Comparison of ENCODE assay signal across 10 cellular contexts in the genomic region with DNA sequence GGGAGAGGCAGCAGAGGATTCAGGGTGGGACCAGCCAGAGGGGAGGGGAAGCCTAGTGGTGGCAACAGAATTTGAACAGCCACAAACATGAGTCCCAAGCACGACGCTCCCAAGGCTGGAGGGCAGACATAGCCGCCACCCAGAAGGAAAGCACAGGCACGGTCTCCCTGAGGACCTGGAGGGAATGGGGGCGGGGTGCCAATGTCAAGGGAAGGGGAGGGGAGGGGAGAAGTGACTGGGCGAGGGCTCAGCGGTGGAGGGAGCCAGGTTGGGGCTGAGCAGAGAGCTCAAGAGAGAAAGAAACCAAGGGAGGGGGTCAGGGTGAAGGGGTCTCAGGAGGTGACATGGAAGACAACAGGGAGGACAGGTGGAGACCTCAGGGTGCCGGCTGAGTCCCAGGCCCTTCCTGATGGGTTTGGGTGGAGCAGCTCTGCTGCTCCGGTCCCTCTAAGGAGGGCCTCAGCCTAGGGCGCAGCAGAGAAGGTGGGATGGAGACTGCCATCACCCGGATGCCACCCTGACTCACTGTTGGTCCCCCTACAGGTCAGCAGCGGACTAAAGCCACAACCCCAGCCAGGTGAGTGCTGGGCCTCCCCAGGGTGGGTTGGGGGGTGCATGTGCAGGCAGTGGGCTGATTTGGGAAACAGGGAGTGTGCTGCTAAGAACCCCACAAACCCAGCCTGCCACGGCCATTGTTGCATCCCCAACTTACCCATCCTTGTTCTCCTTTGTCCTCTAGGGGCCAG. TPM values are rescaled to one million over a fixed set of nuclear protein-coding genes. Genes with fewer than 3 reads are reported as not detected.
DNase-seq lines count a peak whose midpoint lies in the region; ATAC-seq and TF ChIP-seq lines count a peak whose summit lies in the region.
"Had no signal": no experiment of that assay in that cellular context is flagged by ENCODE, and none has a peak within 500 bp of the region (broad histone marks: within the 10 kb centered on the region; RNA-seq: fewer than 3 reads in every experiment).

No MANE protein-coding gene starts in this region.

- H3K9me3 ChIP-seq in T-helper 17 cell (ENCODE audit: control insufficient read depth, low read length, poor library complexity, severe bottlenecking), result no peaks in the 10 kb centered on the region
- H3K9me3 ChIP-seq: body of pancreas had no signal

- H3K27me3 Mint-ChIP-seq in CD14-positive monocyte (ENCODE audit: low read depth in 3 of 3), result peaks cover 0 to 4% (median 2%) of the 10 kb centered on the region in 3 donors
- H3K27me3 Mint-ChIP-seq in T-helper 17 cell, result peaks cover 1% of the 10 kb centered on the region
- H3K27me3 Mint-ChIP-seq in memory B cell, result no peaks in the 10 kb centered on the region
- H3K27me3 Mint-ChIP-seq in chondrocyte (ENCODE audit: low read depth), result peaks cover 44% of the 10 kb centered on the region

- no peak for DNase-seq in CD14-positive monocyte (ENCODE audit: low spot score)
- no peak for DNase-seq in GM06990 (ENCODE audit: extremely low read depth, insufficient read length)
- no peak for DNase-seq in T-helper 17 cell
- no peak for DNase-seq in memory B cell (ENCODE audit: low spot score in 2 of 2)
- no peak for DNase-seq in NAMALWA (ENCODE audit: low spot score)
- DNase-seq in middle frontal gyrus (ENCODE audit: extremely low spot score, low spot score), result no peak
- no peak for DNase-seq in chondrocyte (ENCODE audit: low spot score)
- DNase-seq: body of pancreas, head of caudate nucleus, NCI-H446 treated with DMSO at 0.1 percent for 48 hours had no signal

- ATAC-seq in T-helper 17 cell (no peak), memory B cell (ENCODE audit: low read depth) (no peak)
- ATAC-seq: body of pancreas had no signal

- H3K36me3 ChIP-seq in GM06990 (ENCODE audit: control insufficient read depth, insufficient read depth, low read length), result no peaks in the 10 kb centered on the region

- intact Hi-C loops in CD14-positive monocyte (cut with micrococcal nuclease), result no loop called here

- no peak for TF ChIP-seq CTCF in CD14-positive monocyte (IDR thresholded peaks at IDR 0.05)
- peak; percentile 2 for TF ChIP-seq CTCF in GM06990 (IDR thresholded peaks at IDR 0.05; ENCODE audit: insufficient read depth, low read length, poor library complexity, severe bottlenecking)
- TF ChIP-seq CTCF in chondrocyte (IDR thresholded peaks at IDR 0.05), result no peak

- H3K9me3 Mint-ChIP-seq in CD14-positive monocyte (peaks cover 0 to 3% (median 0%) of the 10 kb centered on the region in 7 donors), memory B cell (peaks cover 2% of the 10 kb centered on the region), chondrocyte (ENCODE audit: low read depth) (no peaks in the 10 kb centered on the region)

- H3K36me3 Mint-ChIP-seq in CD14-positive monocyte (peaks cover 63 to 68% of the 10 kb centered on the region in 2 donors), T-helper 17 cell (ENCODE audit: low read depth) (no peaks in the 10 kb centered on the region), memory B cell (peaks cover 2% of the 10 kb centered on the region), chondrocyte (ENCODE audit: low read depth) (no peaks in the 10 kb centered on the region)

- peak overlapping the region; percentile 95 to 98 (median 98) for H3K27ac Mint-ChIP-seq in CD14-positive monocyte
- H3K27ac Mint-ChIP-seq in T-helper 17 cell, result no peak overlapping the region
- H3K27ac Mint-ChIP-seq in memory B cell, result peak overlapping the region; percentile 96
- no peak overlapping the region for H3K27ac Mint-ChIP-seq in chondrocyte (ENCODE audit: unreplicated experiment)

- peaks cover 70% of the 10 kb centered on the region for H3K4me1 Mint-ChIP-seq in CD14-positive monocyte
- peaks cover 21% of the 10 kb centered on the region for H3K4me1 Mint-ChIP-seq in T-helper 17 cell
- H3K4me1 Mint-ChIP-seq in memory B cell, result peaks cover 35% of the 10 kb centered on the region
- H3K4me1 Mint-ChIP-seq in chondrocyte (ENCODE audit: low read depth), result no peaks in the 10 kb centered on the region

- no peaks in the 10 kb centered on the region for H3K27me3 ChIP-seq in GM06990 (replicated peaks; ENCODE audit: control insufficient read depth, insufficient read depth, low read length)
- H3K27me3 ChIP-seq: body of pancreas had no signal

- H3K4me3 Mint-ChIP-seq in CD14-positive monocyte, result peak overlapping the region; percentile 43 to 75
- peak overlapping the region; percentile 75 for H3K4me3 Mint-ChIP-seq in T-helper 17 cell
- H3K4me3 Mint-ChIP-seq in memory B cell, result peak overlapping the region; percentile 77
- no peak overlapping the region for H3K4me3 Mint-ChIP-seq in chondrocyte (ENCODE audit: unreplicated experiment)

- H3K4me3 ChIP-seq in GM06990 (replicated peaks; ENCODE audit: low read depth, low read length), result no peak overlapping the region
- H3K4me3 ChIP-seq: body of pancreas had no signal

RNA-seq across cellular contexts. Expression of a gene that starts 24.2 kb away (rescaled TPM):
- polyA plus RNA-seq in CD14-positive monocyte, result 100 to 1,000 TPM; 364 to 491 TPM
- 10 to 100 TPM in 1 of 2 donors, 1 to 10 TPM in 1; 3.1 to 14.5 TPM for total RNA-seq in T-helper 17 cell
- 0.60 to 0.92 TPM (median 0.62 TPM) in 3 replicates for total RNA-seq in chondrocyte

RNA-seq across cellular contexts. Expression of a gene that starts 31.0 kb away (rescaled TPM):
- 1 to 10 TPM in 1 of 2 donors, under 1 TPM in 1; 0.60 to 1.2 TPM for polyA plus RNA-seq in CD14-positive monocyte
- total RNA-seq in T-helper 17 cell (1 to 10 TPM; 5.1 TPM), chondrocyte (2.3 to 3.8 TPM (median 2.6 TPM) in 3 replicates)

RNA-seq across cellular contexts. Expression of a gene that starts 32.1 kb away (rescaled TPM):
- polyA plus RNA-seq in CD14-positive monocyte, result 1 to 10 TPM; 2.9 to 3.3 TPM
- total RNA-seq in T-helper 17 cell (10 to 100 TPM; 66.1 to 66.8 TPM), chondrocyte (30.9 to 39.1 TPM (median 31.8 TPM) in 3 replicates)

RNA-seq across cellular contexts. Expression of a gene that starts 38.8 kb away (rescaled TPM):
- polyA plus RNA-seq in CD14-positive monocyte, result 10 to 100 TPM in 1 of 2 donors, 1 to 10 TPM in 1; 8.1 to 14.6 TPM
- total RNA-seq in T-helper 17 cell, result 10 to 100 TPM; 45.2 to 48.1 TPM
- 20.5 to 23.0 TPM (median 21.0 TPM) in 3 replicates for total RNA-seq in chondrocyte

RNA-seq across cellular contexts. Expression of a gene that starts 39.6 kb away (rescaled TPM):
- polyA plus RNA-seq in CD14-positive monocyte, result 1 to 10 TPM; 1.7 to 2.2 TPM
- total RNA-seq in T-helper 17 cell (10 to 100 TPM; 71.6 to 97.2 TPM), chondrocyte (19.1 to 32.2 TPM (median 20.3 TPM) in 3 replicates)

Comparison
In these comparisons a context has a peak if more than half of its experiments do, and no peak if none do; other contexts are left out.
1. H3K27ac Mint-ChIP-seq: peak in CD14-positive monocyte (7 of 7) and memory B cell (single experiment); none in T-helper 17 cell (single experiment) and chondrocyte (single experiment).